19 cellular contexts compared by ENCODE assay signal in the genomic region with DNA sequence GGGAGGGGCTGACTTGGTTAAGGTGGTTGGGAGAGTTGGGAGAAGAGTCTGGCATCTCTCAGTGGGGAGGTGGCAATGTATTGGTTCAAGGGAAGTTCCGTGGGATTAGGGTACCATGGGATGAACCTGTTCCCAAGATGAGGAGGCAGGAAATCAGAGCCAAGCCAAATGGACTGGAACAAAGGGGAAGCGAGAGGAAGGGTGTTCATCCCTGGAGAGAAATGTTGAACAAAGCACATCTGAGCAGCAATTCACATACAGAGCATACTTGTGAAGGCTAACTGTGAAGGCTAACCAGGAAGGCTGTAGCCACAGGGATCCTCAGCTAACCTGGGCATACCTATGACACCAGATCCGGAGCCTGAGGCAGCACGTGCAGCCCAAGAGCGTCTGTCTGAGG.
A peak's percentile ranks its signal among the peaks of the same experiment; 100 is the strongest.
DNase-seq lines count a peak whose midpoint lies in the region; ATAC-seq, FAIRE-seq and TF ChIP-seq lines count a peak whose summit lies in the region.
"Had no signal": no experiment of that assay in that cellular context is flagged by ENCODE, and none has a peak within 500 bp of the region (broad histone marks: within the 10 kb centered on the region; RNA-seq: fewer than 3 reads in every experiment).

No MANE protein-coding gene starts in this region.

- ATAC-seq in DND-41 (ENCODE audit: insufficient read depth, low read depth), result no peak
- peak; percentile 39 for ATAC-seq in HG02610 (IDR thresholded peaks at IDR 0.05; ENCODE audit: unreplicated experiment)
- ATAC-seq in gastrocnemius medialis, result no peak
- ATAC-seq: SK-N-SH treated with all-trans-retinoic acid at 6 μM for 48 hours had no signal

- H3K27ac ChIP-seq in DND-41 (ENCODE audit: low read length), result 0 out of 2 replicates have a peak overlapping the region, but pooled peaks have one; percentile 24
- H3K27ac ChIP-seq in gastrocnemius medialis, result peak overlapping the region in 3 of 4 donors; percentile 59 to 73 (median 70)

- intact Hi-C loops in gastrocnemius medialis (cut with DNase I; ENCODE audit: low total_unique reads), result no loop called here

- peak; percentile 18 for FAIRE-seq in bronchial epithelial cell (lab: Jason Lieb, UNC)
- FAIRE-seq: RCC 7860 had no signal

- no peak for TF ChIP-seq CTCF in DND-41 (IDR thresholded peaks at IDR 0.05; ENCODE audit: borderline replicate concordance, extremely low read depth, low read length, poor library complexity, severe bottlenecking)
- TF ChIP-seq CTCF in bronchial epithelial cell (IDR thresholded peaks at IDR 0.05; ENCODE audit: insufficient read depth, low read length, severe bottlenecking), result no peak
- TF ChIP-seq CTCF in gastrocnemius medialis (IDR thresholded peaks at IDR 0.05 in 4 of 5, conservative IDR thresholded peaks at IDR 0.05 in 1 of 5), result no peak

- in situ Hi-C loops in gastrocnemius medialis (cut with MboI; ENCODE audit: low sequenced_read_pairs in 4 of 4), result no loop called here

- H3K36me3 ChIP-seq in DND-41 (ENCODE audit: insufficient read depth, low read length) (0 out of 2 replicates have a peak, but pooled peaks cover 2% of the 10 kb centered on the region), bronchial epithelial cell (ENCODE audit: control insufficient read depth, insufficient read depth, low read length) (no peaks in the 10 kb centered on the region), gastrocnemius medialis (no peaks in the 10 kb centered on the region)

- no peak overlapping the region for H3K4me2 ChIP-seq in DND-41 (ENCODE audit: insufficient read depth, low read length)

- no peak overlapping the region for H2AFZ ChIP-seq in DND-41 (ENCODE audit: low read depth, low read length)

- H3K4me1 ChIP-seq in DND-41 (ENCODE audit: insufficient read depth, low read length) (peaks cover 10% of the 10 kb centered on the region), gastrocnemius medialis (no peaks in the 10 kb centered on the region)

- H3K79me2 ChIP-seq in DND-41 (ENCODE audit: insufficient read depth, low read length), result peaks cover 21% of the 10 kb centered on the region

- H3K4me3 ChIP-seq in DND-41 (ENCODE audit: low read depth in 1 of 2, low read length in 2 of 2) (no peak overlapping the region), bronchial epithelial cell (ENCODE audit: low read depth, low read length) (no peak overlapping the region), gastrocnemius medialis (no peak overlapping the region)

- DNase-seq in DND-41 (no peak), bronchial epithelial cell (ENCODE audit: low read depth) (no peak), gastrocnemius medialis (no peak), NCI-H2029 treated with DMSO at 0.1 percent for 48 hours (lab: John Stamatoyannopoulos, UW) (no peak), NCI-H1417 treated with DMSO at 0.1 percent for 48 hours (lab: John Stamatoyannopoulos, UW) (no peak)
- no peak for DNase-seq in stimulated activated CD4-positive, alpha-beta T cell treated with anti-CD3 and anti-CD28 coated beads, Interleukin-15, amount 100 ng/mL, for 24 hours
- DNase-seq: ACHN; AML-193; CD4-positive, CD25-positive, alpha-beta regulatory T cell; HCEC 1CT; KBM-7; NCI-H1436; NCI-H2029; NCI-H2171 treated with DMSO at 0.1 percent for 48 hours; NCI-H774; SHP77 had no signal

- no peak overlapping the region for H3K9ac ChIP-seq in DND-41 (ENCODE audit: low read depth, low read length)

- H3K27me3 ChIP-seq in DND-41 (ENCODE audit: insufficient read depth, low read length, poor library complexity), result no peaks in the 10 kb centered on the region
- no peaks in the 10 kb centered on the region for H3K27me3 ChIP-seq in bronchial epithelial cell (ENCODE audit: control insufficient read depth, insufficient read depth, low read length)
- H3K27me3 ChIP-seq in gastrocnemius medialis, result no peaks in the 10 kb centered on the region

- peaks cover 3% of the 10 kb centered on the region; the same call in 1 of the 2 replicates for H4K20me1 ChIP-seq in DND-41 (ENCODE audit: insufficient read depth, low read length)

- H3K9me3 ChIP-seq in DND-41 (ENCODE audit: insufficient read depth, low read length, severe bottlenecking) (no peaks in the 10 kb centered on the region), gastrocnemius medialis (no peaks in the 10 kb centered on the region)

- no peak for TF ChIP-seq POLR2A in gastrocnemius medialis (IDR thresholded peaks at IDR 0.05)
